Comparison of ENCODE assay signal across 11 cellular contexts in genomic region chr3:119343719-119344118, GRCh38. TPM values are rescaled to one million over a fixed set of nuclear protein-coding genes. Genes with fewer than 3 reads are reported as not detected.
A peak's percentile ranks its signal among the peaks of the same experiment; 100 is the strongest.
DNase-seq lines count a peak whose midpoint lies in the region; ATAC-seq and FAIRE-seq lines count a peak whose summit lies in the region.
"Had no signal": no experiment of that assay in that cellular context is flagged by ENCODE, and none has a peak within 500 bp of the region (broad histone marks: within the 10 kb centered on the region; RNA-seq: fewer than 3 reads in every experiment).

No MANE protein-coding gene starts in this region.

- no peaks in the 10 kb centered on the region for H3K36me3 ChIP-seq in MG63

- no peak overlapping the region for H3K4me3 ChIP-seq in MG63

- in situ Hi-C loops in KBM-7 (cut with MboI; ENCODE audit: low pct_unique_long_range_greater_than_20kb, low sequenced_read_pairs), result no loop called here

- H3K9me3 ChIP-seq in MG63, result no peaks in the 10 kb centered on the region

- ATAC-seq in HG02798 (IDR thresholded peaks at IDR 0.05; ENCODE audit: poor library complexity, unreplicated experiment), result peak; percentile 76
- ATAC-seq: stimulated activated effector memory CD8-positive, alpha-beta T cell treated with anti-CD3 and anti-CD28 coated beads, Interleukin-12 subunit alpha, Interleukin-12 subunit beta, amount 100 ng/mL, for 72 hours had no signal

- DNase-seq in ELR (ENCODE audit: low read depth), result peak; percentile 7
- DNase-seq in GM19239 (ENCODE audit: insufficient read length, low spot score), result no peak
- DNase-seq in NAMALWA (ENCODE audit: low spot score), result peak; percentile 16
- DNase-seq in MG63, result no peak
- DNase-seq in NK-92 treated with Interleukin-12 subunit alpha and Interleukin-12 subunit beta, amount 100 ng/mL, for 24 hours (lab: John Stamatoyannopoulos, UW), result no peak
- DNase-seq in KBM-7, result no peak
- DNase-seq in effector CD8-positive, alpha-beta T cell (lab: John Stamatoyannopoulos, UW), result no peak
- DNase-seq: activated CD4-positive, alpha-beta T cell treated with anti-CD3 and anti-CD28 coated beads, Interleukin-2, amount 50 U/mL, for 48 hours had no signal

- no peaks in the 10 kb centered on the region for H3K27me3 ChIP-seq in MG63

- FAIRE-seq in GM19239 (lab: Jason Lieb, UNC), result peak; percentile 97
- FAIRE-seq: astrocyte had no signal

RNA-seq across cellular contexts. Expression of gene ARHGAP31, which starts 49.5 kb away (rescaled TPM):
- total RNA-seq in MG63 (2014; rRNA removed; shearing (Covaris generic); ENCODE audit: low replicate concordance), result 4.2 and 5.0 TPM in 2 replicates

Comparison
In these comparisons a context has a peak if more than half of its experiments do, and no peak if none do; other contexts are left out.
1. DNase-seq: peak in ELR (single experiment) and NAMALWA (single experiment); none in GM19239 (single experiment), MG63 (single experiment), NK-92 treated with Interleukin-12 subunit alpha and Interleukin-12 subunit beta, amount 100 ng/mL, for 24 hours (single experiment), KBM-7 (single experiment) and effector CD8-positive, alpha-beta T cell (single experiment).